8 cellular contexts compared by ENCODE assay signal in genomic region chr12:89525824-89526770, GRCh38. TPM values are rescaled to one million over a fixed set of nuclear protein-coding genes. Genes with fewer than 3 reads are reported as not detected.
DNase-seq lines count a peak whose midpoint lies in the region; ATAC-seq, FAIRE-seq and TF ChIP-seq lines count a peak whose summit lies in the region.

Gene POC1B, minus strand, starts transcription at chr12:89526047. Its CDS starts 152 bp downstream, at chr12:89525895.

- H3K9me3 ChIP-seq in keratinocyte (ENCODE audit: control insufficient read depth, low read depth, low read length), result no peaks in the 10 kb centered on the region

- no peaks in the 10 kb centered on the region for H4K20me1 ChIP-seq in keratinocyte (ENCODE audit: control insufficient read depth, extremely low read depth, insufficient read depth, low read length)

- H3K79me2 ChIP-seq in keratinocyte (ENCODE audit: control insufficient read depth, insufficient read depth, low read length), result peaks cover 33% of the 10 kb centered on the region

- H2AFZ ChIP-seq in keratinocyte (ENCODE audit: control insufficient read depth, low read length), result peak within 1 kb of the TSS; percentile 100

- no peaks in the 10 kb centered on the region for H3K36me3 ChIP-seq in keratinocyte (ENCODE audit: control insufficient read depth in 2 of 2, extremely low read depth in 1 of 2, insufficient read depth in 2 of 2, low read length in 2 of 2)

- H3K27me3 ChIP-seq in keratinocyte (ENCODE audit: control insufficient read depth, extremely low read depth, insufficient read depth, low read length), result no peaks in the 10 kb centered on the region

- H3K27ac ChIP-seq in keratinocyte (ENCODE audit: control insufficient read depth, insufficient read depth, low read length), result peak within 1 kb of the TSS; percentile 84

- H3K9me1 ChIP-seq in keratinocyte (ENCODE audit: control insufficient read depth, extremely low read depth, insufficient read depth, low read length), result peaks cover 3% of the 10 kb centered on the region

- FAIRE-seq in GM19239 (lab: Jason Lieb, UNC), result peak; percentile 87
- FAIRE-seq in keratinocyte (lab: Jason Lieb, UNC), result peak; percentile 51

- peaks cover 18% of the 10 kb centered on the region for H3K4me1 ChIP-seq in keratinocyte (ENCODE audit: control insufficient read depth, extremely low read depth, insufficient read depth, low read length)

- peak; percentile 72 for ATAC-seq in HG03439 (IDR thresholded peaks at IDR 0.05; ENCODE audit: unreplicated experiment)

- H3K4me2 ChIP-seq in keratinocyte (ENCODE audit: control insufficient read depth, extremely low read depth, insufficient read depth, low read depth, low read length), result peak within 1 kb of the TSS; percentile 98

- TF ChIP-seq CTCF in keratinocyte (optimal IDR thresholded peaks at IDR 0.05 in 1 of 3, IDR thresholded peaks at IDR 0.05 in 1 of 3, conservative IDR thresholded peaks at IDR 0.05 in 1 of 3; ENCODE audit: extremely low read depth in 1 of 3, insufficient read depth in 2 of 3, low read length in 3 of 3), result peak in 1 of 3 experiments; percentile 0

- H3K4me3 ChIP-seq in keratinocyte (ENCODE audit: control insufficient read depth in 2 of 3, extremely low read depth in 1 of 3, insufficient read depth in 2 of 3, low read depth in 1 of 3, low read length in 3 of 3), result peak within 1 kb of the TSS; percentile 82 to 96 (median 90)

- dilution Hi-C loops in keratinocyte (cut with MboI; ENCODE audit: extremely low pct_ligation_motif_present, low sequenced_read_pairs), result no loop called here

- peak; percentile 87 for DNase-seq in Ammon's horn (ENCODE audit: low spot score)
- peak; percentile 61 for DNase-seq in GM19239 (ENCODE audit: insufficient read length, low spot score)
- DNase-seq in NCI-H460 (ENCODE audit: extremely low read depth, low read depth), result peak; percentile 64
- peak; percentile 49 for DNase-seq in activated CD4-positive, alpha-beta T cell treated with anti-CD3 and anti-CD28 coated beads for 1 hour
- DNase-seq in cerebellum (ENCODE audit: low spot score), result peak; percentile 88
- DNase-seq in keratinocyte (ENCODE audit: low read depth, low spot score), result no peak
- peak; percentile 53 to 71 (median 70) for DNase-seq in stimulated activated CD4-positive, alpha-beta T cell treated with anti-CD3 and anti-CD28 coated beads, Interleukin-12 subunit alpha, Interleukin-12 subunit beta, amount 100 ng/mL, for 48 hours (ENCODE audit: low read depth in 2 of 3, low spot score in 1 of 3)

- peak within 1 kb of the TSS; percentile 80 for H3K9ac ChIP-seq in keratinocyte (ENCODE audit: control insufficient read depth, extremely low read depth, insufficient read depth, low read length)

RNA-seq across cellular contexts. Expression of gene POC1B, which starts in this region (rescaled TPM):
- total RNA-seq in NCI-H460 (2014; rRNA removed; shearing (Covaris generic)), result 39.2 and 43.9 TPM in 2 replicates
- 15.3 and 24.1 TPM in 2 replicates for polyA plus RNA-seq in NCI-H460 (2014; cell fraction: nucleus; rRNA removed)
- 30.1 TPM for total RNA-seq in cerebellum
- 11.9 to 16.4 TPM (median 15.4 TPM) in 3 replicates for polyA plus RNA-seq in keratinocyte
- 22.2 TPM for polyA plus RNA-seq in keratinocyte (2011; ENCODE audit: low read depth)
- 11.9 and 29.2 TPM in 2 replicates for polyA plus RNA-seq in keratinocyte (2011; cell fraction: cytosol; rRNA removed)
- 11.5 and 14.3 TPM in 2 replicates for polyA plus RNA-seq in keratinocyte (2011; cell fraction: nucleus; rRNA removed)
- polyA plus RNA-seq in keratinocyte (2012; ENCODE audit: low replicate concordance), result 10.2 and 11.4 TPM in 2 replicates
- polyA minus RNA-seq in keratinocyte, result 14.8 to 30.6 TPM (median 18.5 TPM) in 3 replicates
- polyA minus RNA-seq in keratinocyte (2011; cell fraction: cytosol; rRNA and poly(A)+ RNA removed), result 11.7 TPM
- polyA minus RNA-seq in keratinocyte (2011; cell fraction: nucleus; rRNA and poly(A)+ RNA removed), result 14.1 and 31.4 TPM in 2 replicates
